20 cellular contexts compared by ENCODE assay signal in genomic region chr18:3661989-3662388, GRCh38.
"Had no signal": no experiment of that assay in that cellular context is flagged by ENCODE, and none has a peak within 500 bp of the region (broad histone marks: within the 10 kb centered on the region; RNA-seq: fewer than 3 reads in every experiment).

No MANE protein-coding gene starts in this region.

- H3K4me3 ChIP-seq: esophagus muscularis mucosa, gastrocnemius medialis, heart right ventricle, psoas muscle, right lobe of liver, suprapubic skin, thyroid gland, uterus had no signal

- H3K27me3 Mint-ChIP-seq: effector memory CD8-positive, alpha-beta T cell; memory B cell; naive B cell; type B pancreatic cell had no signal

- DNase-seq: effector memory CD8-positive, alpha-beta T cell; gastrocnemius medialis; midbrain; naive B cell; psoas muscle; retina; right lobe of liver; stimulated activated CD4-positive, alpha-beta T cell treated with anti-CD3 and anti-CD28 coated beads, Interleukin-4, amount 100 ng/mL, for 1 hour; stimulated activated CD8-positive, alpha-beta memory T cell treated with anti-CD3 and anti-CD28 coated beads, Interleukin-4, amount 100 ng/mL, for 48 hours; stimulated activated naive CD8-positive, alpha-beta T cell treated with anti-CD3 and anti-CD28 coated beads, Interleukin-15, Interleukin-2, amounts not matched to agents 100 U/mL and 50 U/mL, for 24 hours; thyroid gland; uterus had no signal

- H3K27me3 ChIP-seq: esophagus muscularis mucosa, gastrocnemius medialis, heart right ventricle, right lobe of liver, suprapubic skin, thyroid gland, uterus had no signal

- H3K9me3 Mint-ChIP-seq: effector memory CD8-positive, alpha-beta T cell; memory B cell; naive B cell; stimulated activated effector memory CD8-positive, alpha-beta T cell treated with anti-CD3 and anti-CD28 coated beads, Interleukin-12 subunit alpha, Interleukin-12 subunit beta, amount 100 ng/mL, for 72 hours; type B pancreatic cell had no signal

- ATAC-seq: effector memory CD8-positive, alpha-beta T cell; gastrocnemius medialis; psoas muscle; stimulated activated effector memory CD8-positive, alpha-beta T cell treated with anti-CD3 and anti-CD28 coated beads, Interleukin-12 subunit alpha, Interleukin-12 subunit beta, amount 100 ng/mL, for 72 hours had no signal

- H3K4me1 ChIP-seq: uterus had no signal

- H3K27ac ChIP-seq: epithelial cell of prostate, esophagus muscularis mucosa, gastrocnemius medialis, psoas muscle, suprapubic skin, thyroid gland, uterus had no signal

- H3K27ac Mint-ChIP-seq: effector memory CD8-positive, alpha-beta T cell; memory B cell; stimulated activated effector memory CD8-positive, alpha-beta T cell treated with anti-CD3 and anti-CD28 coated beads, Interleukin-12 subunit alpha, Interleukin-12 subunit beta, amount 100 ng/mL, for 72 hours; type B pancreatic cell had no signal

- H3K4me3 Mint-ChIP-seq: effector memory CD8-positive, alpha-beta T cell; memory B cell; nephron; stimulated activated effector memory CD8-positive, alpha-beta T cell treated with anti-CD3 and anti-CD28 coated beads, Interleukin-12 subunit alpha, Interleukin-12 subunit beta, amount 100 ng/mL, for 72 hours; type B pancreatic cell had no signal

- H3K9me3 ChIP-seq: esophagus muscularis mucosa, gastrocnemius medialis, psoas muscle, right lobe of liver, suprapubic skin, thyroid gland, uterus had no signal

- H3K36me3 ChIP-seq: esophagus muscularis mucosa, gastrocnemius medialis, heart right ventricle, right lobe of liver, suprapubic skin, thyroid gland, uterus had no signal

- H3K36me3 Mint-ChIP-seq: memory B cell; naive B cell; stimulated activated effector memory CD8-positive, alpha-beta T cell treated with anti-CD3 and anti-CD28 coated beads, Interleukin-12 subunit alpha, Interleukin-12 subunit beta, amount 100 ng/mL, for 72 hours; type B pancreatic cell had no signal
